In genomic region chr5:82244854-82245635, GRCh38 we compare ENCODE assay signal across 22 cellular contexts. TPM values are rescaled to one million over a fixed set of nuclear protein-coding genes. Genes with fewer than 3 reads are reported as not detected.
DNase-seq lines count a peak whose midpoint lies in the region; ATAC-seq and TF ChIP-seq lines count a peak whose summit lies in the region.
"Had no signal": no experiment of that assay in that cellular context is flagged by ENCODE, and none has a peak within 500 bp of the region (broad histone marks: within the 10 kb centered on the region; RNA-seq: fewer than 3 reads in every experiment).

No MANE protein-coding gene starts in this region.

- no peaks in the 10 kb centered on the region for H4K20me1 ChIP-seq in smooth muscle cell (ENCODE audit: low read depth)

- 65 to 82% (median 78%) methylated on average over 6 of the region's 6 CpGs for WGBS in heart left ventricle, 4 donors
- WGBS in ovary, 3 donors = 72 to 86% (median 86%) methylated on average over 6 of the region's 6 CpGs
- WGBS in smooth muscle cell (ENCODE audit: low lambda C conversion rate) = 70% methylated on average over 6 of the region's 6 CpGs

- H3K9ac ChIP-seq in smooth muscle cell (ENCODE audit: low read depth) = no peak overlapping the region

- peaks cover 5% of the 10 kb centered on the region for H3K4me1 Mint-ChIP-seq in osteocyte (ENCODE audit: unreplicated experiment)
- H3K4me1 Mint-ChIP-seq: WTC11 had no signal

- H3K4me3 ChIP-seq in dorsolateral prefrontal cortex (peak overlapping the region in 20 of 59 donors; percentile 2 to 41 (median 24)), heart left ventricle (no peak overlapping the region), ovary (no peak overlapping the region), smooth muscle cell (no peak overlapping the region)
- H3K4me3 ChIP-seq: lower lobe of right lung, transverse colon had no signal

- peaks cover 13% of the 10 kb centered on the region for H3K36me3 Mint-ChIP-seq in osteocyte (ENCODE audit: unreplicated experiment)
- H3K36me3 Mint-ChIP-seq: WTC11 had no signal

- H3K4me1 ChIP-seq in heart left ventricle (no peaks in the 10 kb centered on the region), ovary (ENCODE audit: insufficient read depth) (no peaks in the 10 kb centered on the region), smooth muscle cell (ENCODE audit: low read depth) (no peaks in the 10 kb centered on the region)
- H3K4me1 ChIP-seq: Caco-2, lower lobe of right lung, transverse colon had no signal

- H3K9me3 ChIP-seq in heart left ventricle (peaks cover 0 to 35% (median 15%) of the 10 kb centered on the region in 12 donors), ovary (no peaks in the 10 kb centered on the region), smooth muscle cell (replicated peaks; ENCODE audit: low read depth) (no peaks in the 10 kb centered on the region)
- H3K9me3 ChIP-seq: Caco-2 had no signal

- no peak overlapping the region for H3K4me2 ChIP-seq in smooth muscle cell

- peak in 48 of 56 donors; percentile 11 to 62 (median 38) for TF ChIP-seq CTCF in dorsolateral prefrontal cortex (IDR thresholded peaks at IDR 0.05 in 54 of 56, conservative IDR thresholded peaks at IDR 0.05 in 2 of 56; ENCODE audit: low read depth in 1 of 56, partially characterized antibody in 56 of 56)
- peak; percentile 33 for TF ChIP-seq CTCF in osteocyte (IDR thresholded peaks at IDR 0.05)
- peak in 1 of 12 donors; percentile 9 for TF ChIP-seq CTCF in heart left ventricle (IDR thresholded peaks at IDR 0.05)
- TF ChIP-seq CTCF in ovary (IDR thresholded peaks at IDR 0.05) = no peak
- no peak for TF ChIP-seq CTCF in smooth muscle cell (IDR thresholded peaks at IDR 0.05; ENCODE audit: borderline replicate concordance, insufficient read depth, poor library complexity, severe bottlenecking)

- no peaks in the 10 kb centered on the region for H3F3A ChIP-seq in smooth muscle cell (ENCODE audit: low read depth)

- H3K9me3 Mint-ChIP-seq in osteocyte (ENCODE audit: unreplicated experiment) = peaks cover 17% of the 10 kb centered on the region

- H3K27me3 ChIP-seq in dorsolateral prefrontal cortex (no peaks in the 10 kb centered on the region), heart left ventricle (no peaks in the 10 kb centered on the region), ovary (no peaks in the 10 kb centered on the region), smooth muscle cell (ENCODE audit: low read depth) (no peaks in the 10 kb centered on the region)
- H3K27me3 ChIP-seq: transverse colon had no signal

- no peaks in the 10 kb centered on the region for H3K36me3 ChIP-seq in heart left ventricle
- H3K36me3 ChIP-seq in ovary = no peaks in the 10 kb centered on the region
- H3K36me3 ChIP-seq in smooth muscle cell (ENCODE audit: low read depth) = no peaks in the 10 kb centered on the region
- H3K36me3 ChIP-seq: lower lobe of right lung, transverse colon had no signal

- no peaks in the 10 kb centered on the region for H3K79me2 ChIP-seq in smooth muscle cell (ENCODE audit: low read depth)

- H3K27me3 Mint-ChIP-seq in osteocyte (ENCODE audit: unreplicated experiment) = no peaks in the 10 kb centered on the region
- H3K27me3 Mint-ChIP-seq: activated CD4-positive, alpha-beta memory T cell treated with anti-CD3 and anti-CD28 coated beads for 36 hours had no signal

- ATAC-seq in heart left ventricle = no peak
- ATAC-seq: lower lobe of right lung; stimulated activated naive CD8-positive, alpha-beta T cell treated with anti-CD3 and anti-CD28 coated beads, Interleukin-15, Interleukin-2, amounts not matched to agents 100 U/mL and 50 U/mL, for 24 hours; WTC11 had no signal

- no peak overlapping the region for H3K27ac Mint-ChIP-seq in osteocyte (ENCODE audit: unreplicated experiment)
- H3K27ac Mint-ChIP-seq: activated CD4-positive, alpha-beta memory T cell treated with anti-CD3 and anti-CD28 coated beads for 36 hours; activated naive CD4-positive, alpha-beta T cell treated with anti-CD3 and anti-CD28 coated beads for 36 hours; WTC11 had no signal

- no peak overlapping the region for H2AFZ ChIP-seq in smooth muscle cell (ENCODE audit: low read depth)

- no peak overlapping the region for H3K4me3 Mint-ChIP-seq in osteocyte (ENCODE audit: unreplicated experiment)
- H3K4me3 Mint-ChIP-seq: activated CD4-positive, alpha-beta memory T cell treated with anti-CD3 and anti-CD28 coated beads for 36 hours; activated naive CD4-positive, alpha-beta T cell treated with anti-CD3 and anti-CD28 coated beads for 36 hours; WTC11 had no signal

- H3K27ac ChIP-seq in dorsolateral prefrontal cortex (no peak overlapping the region), heart left ventricle (no peak overlapping the region), ovary (no peak overlapping the region), smooth muscle cell (ENCODE audit: low read depth) (no peak overlapping the region)
- H3K27ac ChIP-seq: lower lobe of right lung, transverse colon had no signal

- DNase-seq in GM03348 (ENCODE audit: low spot score) (peak; percentile 16), RPMI8226 (peak; percentile 27), dorsolateral prefrontal cortex (no peak), osteocyte (ENCODE audit: extremely low spot score, unreplicated experiment) (no peak), DMS153 (lab: John Stamatoyannopoulos, UW) (no peak), heart left ventricle (no peak), ovary (no peak), smooth muscle cell (lab: John Stamatoyannopoulos, UW; ENCODE audit: unreplicated experiment) (no peak)
- DNase-seq: activated CD4-positive, alpha-beta memory T cell treated with anti-CD3 and anti-CD28 coated beads for 36 hours; activated naive CD4-positive, alpha-beta T cell treated with anti-CD3 and anti-CD28 coated beads for 36 hours; activated T-cell treated with anti-CD3 and anti-CD28 coated beads, Interleukin-2, amount 50 U/mL, for 1 hour; aorta; Caco-2; HCEC 1CT; lower lobe of right lung; NCI-H146; NCI-H2227 treated with DMSO at 0.1 percent for 48 hours; occipital lobe; Right ventricle myocardium superior; stimulated activated naive CD8-positive, alpha-beta T cell treated with anti-CD3 and anti-CD28 coated beads, Interleukin-15, Interleukin-2, amounts not matched to agents 100 U/mL and 50 U/mL, for 24 hours; transverse colon had no signal

- intact Hi-C loops in dorsolateral prefrontal cortex (cut with DNase I) (no loop called here), heart left ventricle (cut with DNase I) (no loop called here), ovary (cut with DNase I) (no loop called here)

- TF ChIP-seq POLR2A in heart left ventricle (IDR thresholded peaks at IDR 0.05) = no peak
- no peak for TF ChIP-seq POLR2A in ovary (IDR thresholded peaks at IDR 0.05)

- TF ChIP-seq EP300 in ovary (IDR thresholded peaks at IDR 0.05) = no peak

RNA-seq across cellular contexts. Expression of gene RPS23, which starts 33.1 kb away (rescaled TPM):
- total RNA-seq in dorsolateral prefrontal cortex (100 to 1,000 TPM; 405 to 807 (median 587) TPM), osteocyte (1,698 and 1,751 TPM in 2 replicates), heart left ventricle (1,000 to 10,000 TPM in 7 of 9 donors, 100 to 1,000 TPM in 2; 969 to 1,672 (median 1,220) TPM), ovary (1,000 to 10,000 TPM; 3,397 to 8,268 (median 4,388) TPM), smooth muscle cell (2,914 and 3,121 TPM in 2 replicates)
- polyA plus RNA-seq in heart left ventricle (1,000 to 10,000 TPM; 1,640 to 2,612 TPM), ovary (1,000 to 10,000 TPM; 6,514 to 6,535 TPM), smooth muscle cell (809 and 818 TPM in 2 replicates)

Comparison
In these comparisons a context has a peak if more than half of its experiments do, and no peak if none do; other contexts are left out.
1. DNase-seq: peak in GM03348 (single experiment) and RPMI8226 (single experiment); none in dorsolateral prefrontal cortex (0 of 10), osteocyte (single experiment), DMS153 (single experiment), heart left ventricle (0 of 5), ovary (0 of 5) and smooth muscle cell (single experiment).
2. CTCF ChIP-seq: peak in dorsolateral prefrontal cortex (48 of 56) and osteocyte (single experiment); none in ovary (0 of 3) and smooth muscle cell (single experiment).